Comparison of ENCODE assay signal across 20 cellular contexts in the genomic region with DNA sequence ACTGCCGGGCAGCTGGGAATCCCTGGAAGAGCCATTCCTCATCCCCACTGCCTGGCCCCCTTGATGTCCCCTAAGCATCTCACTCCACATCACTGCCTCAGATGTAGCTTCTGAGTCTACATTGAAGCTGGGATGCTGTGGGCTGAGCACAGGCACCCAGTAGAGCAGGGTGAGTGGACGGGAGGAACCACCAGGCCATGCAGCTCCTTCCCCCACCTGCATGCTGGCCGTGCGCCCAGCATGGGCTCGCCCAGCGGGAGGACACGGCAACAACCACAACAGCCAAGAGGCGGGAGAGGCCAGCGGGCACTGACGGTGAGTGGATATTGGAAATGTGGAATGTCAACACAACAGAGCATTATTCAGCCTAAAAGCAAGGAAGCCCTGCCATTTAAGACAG.
DNase-seq lines count a peak whose midpoint lies in the region; ATAC-seq, FAIRE-seq and TF ChIP-seq lines count a peak whose summit lies in the region.
"Had no signal": no experiment of that assay in that cellular context is flagged by ENCODE, and none has a peak within 500 bp of the region (broad histone marks: within the 10 kb centered on the region; RNA-seq: fewer than 3 reads in every experiment).

No MANE protein-coding gene starts in this region.

- H3K79me2 ChIP-seq in Karpas-422 (ENCODE audit: low read length) = no peaks in the 10 kb centered on the region

- H3K4me3 ChIP-seq in A549 = no peak overlapping the region
- H3K4me3 ChIP-seq in RWPE2 (ENCODE audit: severe bottlenecking) = no peak overlapping the region
- H3K4me3 ChIP-seq in Karpas-422 (ENCODE audit: low read length) = no peak overlapping the region
- H3K4me3 ChIP-seq: colonic mucosa, uterus had no signal

- peak; percentile 52 to 81 for DNase-seq in A549 (ENCODE audit: low read depth in 1 of 2, low spot score in 1 of 2)
- peak; percentile 52 for DNase-seq in G401 (ENCODE audit: low spot score)
- no peak for DNase-seq in RWPE2 (ENCODE audit: low spot score)
- peak; percentile 15 for DNase-seq in mucosa of gallbladder (ENCODE audit: low spot score)
- DNase-seq in Karpas-422 = no peak
- DNase-seq in foreskin keratinocyte = no peak
- no peak for DNase-seq in SIG-M5 (lab: John Stamatoyannopoulos, UW)
- DNase-seq in foreskin melanocyte = no peak
- DNase-seq: activated CD4-positive, alpha-beta T cell treated with anti-CD3 and anti-CD28 coated beads, Interleukin-2, amount 50 U/mL, for 4 hours; colonic mucosa; HCEC 1CT; NCI-H1694; NCI-H345; occipital lobe; Right ventricle myocardium superior; stimulated activated CD4-positive, alpha-beta T cell treated with anti-CD3 and anti-CD28 coated beads, Interleukin-2, amount 100 ng/mL, for 24 hours; stimulated activated naive CD8-positive, alpha-beta T cell treated with anti-CD3 and anti-CD28 coated beads, Interleukin-15, amount 100 ng/mL, for 72 hours; T-helper 1 cell; uterus had no signal

- no peak for TF ChIP-seq EP300 in A549 (IDR thresholded peaks at IDR 0.05)

- TF ChIP-seq POLR2A in A549 (IDR thresholded peaks at IDR 0.05; ENCODE audit: low read length) = no peak

- CTCF ChIA-PET in A549 (lab: Yijun Ruan, JAX) = no interaction called here

- H3K27ac ChIP-seq in A549 = peak overlapping the region; percentile 45 to 77
- no peak overlapping the region for H3K27ac ChIP-seq in RWPE2 (ENCODE audit: poor library complexity, severe bottlenecking)
- no peak overlapping the region for H3K27ac ChIP-seq in Karpas-422 (ENCODE audit: low read length)
- H3K27ac ChIP-seq in foreskin keratinocyte = no peak overlapping the region
- H3K27ac ChIP-seq: colonic mucosa, uterus had no signal

- H3K4me2 ChIP-seq in A549 = peak overlapping the region; percentile 49
- H3K4me2 ChIP-seq in Karpas-422 (ENCODE audit: low read depth, low read length, poor library complexity, severe bottlenecking) = no peak overlapping the region

- peaks cover 49% of the 10 kb centered on the region for H3K4me1 ChIP-seq in A549
- no peaks in the 10 kb centered on the region for H3K4me1 ChIP-seq in RWPE2 (ENCODE audit: insufficient read depth, poor library complexity, severe bottlenecking)
- no peaks in the 10 kb centered on the region for H3K4me1 ChIP-seq in Karpas-422 (ENCODE audit: low read length)
- no peaks in the 10 kb centered on the region for H3K4me1 ChIP-seq in foreskin keratinocyte
- H3K4me1 ChIP-seq: colonic mucosa, uterus had no signal

- H3K36me3 ChIP-seq in RWPE2 (ENCODE audit: low read depth) (no peaks in the 10 kb centered on the region), Karpas-422 (ENCODE audit: insufficient read depth, low read length) (no peaks in the 10 kb centered on the region)
- H3K36me3 ChIP-seq: colonic mucosa, uterus had no signal

- TF ChIP-seq CTCF in A549 (IDR thresholded peaks at IDR 0.05) (no peak), RWPE2 (IDR thresholded peaks at IDR 0.05; ENCODE audit: poor library complexity, severe bottlenecking) (no peak), foreskin keratinocyte (conservative IDR thresholded peaks at IDR 0.05) (no peak)

- 12% methylated on average over 9 of the region's 10 CpGs for WGBS in A549 (ENCODE audit: missing lambda C conversion rate)

- no peak for TF ChIP-seq RAD21 in A549 (conservative IDR thresholded peaks at IDR 0.05 in 1 of 2, IDR thresholded peaks at IDR 0.05 in 1 of 2)

- no peaks in the 10 kb centered on the region for H3K9me3 ChIP-seq in A549
- H3K9me3 ChIP-seq in RWPE2 (ENCODE audit: severe bottlenecking) = no peaks in the 10 kb centered on the region
- no peaks in the 10 kb centered on the region for H3K9me3 ChIP-seq in Karpas-422 (ENCODE audit: low read length)
- H3K9me3 ChIP-seq: colonic mucosa, uterus had no signal

- peak; percentile 52 to 77 for ATAC-seq in A549
- peak; percentile 37; the same call in 1 of the 3 replicates for ATAC-seq in RWPE2 (ENCODE audit: low read depth)
- no peak for ATAC-seq in foreskin keratinocyte
- ATAC-seq: sciatic nerve had no signal

- FAIRE-seq in A549 (lab: Jason Lieb, UNC) = no peak

- POLR2A ChIA-PET in A549 (lab: Yijun Ruan, JAX) = no interaction called here

- no peak overlapping the region for H2AFZ ChIP-seq in Karpas-422 (ENCODE audit: low read length)

- H4K20me1 ChIP-seq in Karpas-422 (ENCODE audit: insufficient read depth, low read depth, low read length) = no peaks in the 10 kb centered on the region

- no peaks in the 10 kb centered on the region for H3K9me2 ChIP-seq in Karpas-422 (replicated peaks; ENCODE audit: insufficient read depth, low read length)

- no peak overlapping the region for H3K9ac ChIP-seq in Karpas-422 (ENCODE audit: low read length)

- H3K27me3 ChIP-seq in RWPE2 (ENCODE audit: insufficient read depth, poor library complexity, severe bottlenecking) (no peaks in the 10 kb centered on the region), Karpas-422 (ENCODE audit: low read length) (no peaks in the 10 kb centered on the region), foreskin keratinocyte (no peaks in the 10 kb centered on the region)
- H3K27me3 ChIP-seq: colonic mucosa, uterus had no signal

- in situ Hi-C loops in G401 (cut with HindIII; ENCODE audit: low sequenced_read_pairs) = no loop called here

TF ChIP-seq in A549, 52 proteins besides CTCF, POLR2A, EP300 and RAD21 (continues in another document):
- TF ChIP-seq, protein P1, sequence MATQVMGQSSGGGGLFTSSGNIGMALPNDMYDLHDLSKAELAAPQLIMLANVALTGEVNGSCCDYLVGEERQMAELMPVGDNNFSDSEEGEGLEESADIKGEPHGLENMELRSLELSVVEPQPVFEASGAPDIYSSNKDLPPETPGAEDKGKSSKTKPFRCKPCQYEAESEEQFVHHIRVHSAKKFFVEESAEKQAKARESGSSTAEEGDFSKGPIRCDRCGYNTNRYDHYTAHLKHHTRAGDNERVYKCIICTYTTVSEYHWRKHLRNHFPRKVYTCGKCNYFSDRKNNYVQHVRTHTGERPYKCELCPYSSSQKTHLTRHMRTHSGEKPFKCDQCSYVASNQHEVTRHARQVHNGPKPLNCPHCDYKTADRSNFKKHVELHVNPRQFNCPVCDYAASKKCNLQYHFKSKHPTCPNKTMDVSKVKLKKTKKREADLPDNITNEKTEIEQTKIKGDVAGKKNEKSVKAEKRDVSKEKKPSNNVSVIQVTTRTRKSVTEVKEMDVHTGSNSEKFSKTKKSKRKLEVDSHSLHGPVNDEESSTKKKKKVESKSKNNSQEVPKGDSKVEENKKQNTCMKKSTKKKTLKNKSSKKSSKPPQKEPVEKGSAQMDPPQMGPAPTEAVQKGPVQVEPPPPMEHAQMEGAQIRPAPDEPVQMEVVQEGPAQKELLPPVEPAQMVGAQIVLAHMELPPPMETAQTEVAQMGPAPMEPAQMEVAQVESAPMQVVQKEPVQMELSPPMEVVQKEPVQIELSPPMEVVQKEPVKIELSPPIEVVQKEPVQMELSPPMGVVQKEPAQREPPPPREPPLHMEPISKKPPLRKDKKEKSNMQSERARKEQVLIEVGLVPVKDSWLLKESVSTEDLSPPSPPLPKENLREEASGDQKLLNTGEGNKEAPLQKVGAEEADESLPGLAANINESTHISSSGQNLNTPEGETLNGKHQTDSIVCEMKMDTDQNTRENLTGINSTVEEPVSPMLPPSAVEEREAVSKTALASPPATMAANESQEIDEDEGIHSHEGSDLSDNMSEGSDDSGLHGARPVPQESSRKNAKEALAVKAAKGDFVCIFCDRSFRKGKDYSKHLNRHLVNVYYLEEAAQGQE (IDR thresholded peaks at IDR 0.05) = no peak
- TF ChIP-seq FOXS1 (CRISPR knock-in tag; IDR thresholded peaks at IDR 0.05) = no peak
- TF ChIP-seq, protein P2, sequence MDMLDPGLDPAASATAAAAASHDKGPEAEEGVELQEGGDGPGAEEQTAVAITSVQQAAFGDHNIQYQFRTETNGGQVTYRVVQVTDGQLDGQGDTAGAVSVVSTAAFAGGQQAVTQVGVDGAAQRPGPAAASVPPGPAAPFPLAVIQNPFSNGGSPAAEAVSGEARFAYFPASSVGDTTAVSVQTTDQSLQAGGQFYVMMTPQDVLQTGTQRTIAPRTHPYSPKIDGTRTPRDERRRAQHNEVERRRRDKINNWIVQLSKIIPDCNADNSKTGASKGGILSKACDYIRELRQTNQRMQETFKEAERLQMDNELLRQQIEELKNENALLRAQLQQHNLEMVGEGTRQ (IDR thresholded peaks at IDR 0.05) = no peak
- TF ChIP-seq HOXB5 (CRISPR knock-in tag; IDR thresholded peaks at IDR 0.05) = no peak
- TF ChIP-seq, protein P3, sequence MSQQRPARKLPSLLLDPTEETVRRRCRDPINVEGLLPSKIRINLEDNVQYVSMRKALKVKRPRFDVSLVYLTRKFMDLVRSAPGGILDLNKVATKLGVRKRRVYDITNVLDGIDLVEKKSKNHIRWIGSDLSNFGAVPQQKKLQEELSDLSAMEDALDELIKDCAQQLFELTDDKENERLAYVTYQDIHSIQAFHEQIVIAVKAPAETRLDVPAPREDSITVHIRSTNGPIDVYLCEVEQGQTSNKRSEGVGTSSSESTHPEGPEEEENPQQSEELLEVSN (IDR thresholded peaks at IDR 0.05; ENCODE audit: borderline replicate concordance, low read depth) = no peak
- TF ChIP-seq ZNF302 (CRISPR knock-in tag; IDR thresholded peaks at IDR 0.05) = no peak
- TF ChIP-seq JUNB (IDR thresholded peaks at IDR 0.05) = no peak
- no peak for TF ChIP-seq EHMT2 (IDR thresholded peaks at IDR 0.05; ENCODE audit: low read depth)
- TF ChIP-seq RNF2 (IDR thresholded peaks at IDR 0.05; ENCODE audit: borderline replicate concordance, low read depth) = no peak
- TF ChIP-seq JUN (IDR thresholded peaks at IDR 0.05) = 0 out of 5 replicates have a peak, but pooled peaks of 1 of the 2 experiments have one; percentile 20
- TF ChIP-seq NFE2L2 (conservative IDR thresholded peaks at IDR 0.05; ENCODE audit: low read length) = no peak
- TF ChIP-seq, protein P4, sequence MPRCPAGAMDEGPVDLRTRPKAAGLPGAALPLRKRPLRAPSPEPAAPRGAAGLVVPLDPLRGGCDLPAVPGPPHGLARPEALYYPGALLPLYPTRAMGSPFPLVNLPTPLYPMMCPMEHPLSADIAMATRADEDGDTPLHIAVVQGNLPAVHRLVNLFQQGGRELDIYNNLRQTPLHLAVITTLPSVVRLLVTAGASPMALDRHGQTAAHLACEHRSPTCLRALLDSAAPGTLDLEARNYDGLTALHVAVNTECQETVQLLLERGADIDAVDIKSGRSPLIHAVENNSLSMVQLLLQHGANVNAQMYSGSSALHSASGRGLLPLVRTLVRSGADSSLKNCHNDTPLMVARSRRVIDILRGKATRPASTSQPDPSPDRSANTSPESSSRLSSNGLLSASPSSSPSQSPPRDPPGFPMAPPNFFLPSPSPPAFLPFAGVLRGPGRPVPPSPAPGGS (IDR thresholded peaks at IDR 0.05) = no peak
- no peak for TF ChIP-seq CEBPB (IDR thresholded peaks at IDR 0.05)
- TF ChIP-seq HOXB13 (CRISPR knock-in tag; IDR thresholded peaks at IDR 0.05; ENCODE audit: low read depth) = no peak
- TF ChIP-seq TP53 (CRISPR knock-in tag; IDR thresholded peaks at IDR 0.05) = no peak
- TF ChIP-seq, protein P5, sequence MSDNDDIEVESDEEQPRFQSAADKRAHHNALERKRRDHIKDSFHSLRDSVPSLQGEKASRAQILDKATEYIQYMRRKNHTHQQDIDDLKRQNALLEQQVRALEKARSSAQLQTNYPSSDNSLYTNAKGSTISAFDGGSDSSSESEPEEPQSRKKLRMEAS (IDR thresholded peaks at IDR 0.05) = peak; percentile 73
- TF ChIP-seq POLR2AphosphoS2 (conservative IDR thresholded peaks at IDR 0.05; ENCODE audit: low read length) = no peak

Comparison
In these comparisons a context has a peak if more than half of its experiments do, and no peak if none do; other contexts are left out.
1. DNase-seq: peak in A549 (2 of 2), G401 (single experiment) and mucosa of gallbladder (single experiment); none in RWPE2 (single experiment), Karpas-422 (single experiment), foreskin keratinocyte (0 of 2), SIG-M5 (single experiment) and foreskin melanocyte (single experiment).
2. H3K27ac ChIP-seq: peak in A549 (2 of 2); none in RWPE2 (single experiment), Karpas-422 (single experiment) and foreskin keratinocyte (single experiment).